8 cellular contexts compared by ENCODE assay signal in the genomic region with DNA sequence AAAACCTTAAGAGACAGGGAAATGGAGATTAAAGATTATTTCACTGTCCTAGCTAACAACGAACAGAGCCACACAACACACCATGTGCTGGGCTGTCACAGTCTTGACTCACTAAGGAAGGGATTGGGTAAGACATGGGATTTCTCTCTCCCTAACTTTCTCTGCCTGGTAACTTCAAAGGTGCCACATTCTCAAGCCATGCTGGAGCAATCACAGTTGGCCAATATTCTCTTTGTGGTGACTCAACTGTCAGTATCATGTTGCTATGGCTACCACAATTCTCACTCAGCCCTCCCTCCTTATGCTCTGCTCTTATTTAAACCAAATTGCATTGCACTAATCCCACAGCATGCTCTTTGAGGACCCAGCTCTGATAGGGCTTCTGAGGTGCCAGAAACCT.
DNase-seq lines count a peak whose midpoint lies in the region; ATAC-seq and TF ChIP-seq lines count a peak whose summit lies in the region.

No MANE protein-coding gene starts in this region.

- H3K4me1 ChIP-seq in SJSA1 (replicated peaks) (peaks cover 11% of the 10 kb centered on the region), foreskin keratinocyte (no peaks in the 10 kb centered on the region), subcutaneous abdominal adipose tissue (ENCODE audit: control insufficient read depth in 5 of 5, insufficient read depth in 5 of 5, low read length in 5 of 5) (peaks cover 0 to 19% (median 17%) of the 10 kb centered on the region in 5 donors)

- H3K9ac ChIP-seq in subcutaneous abdominal adipose tissue (ENCODE audit: low read length in 5 of 5) = no peak overlapping the region

- H3K4me3 ChIP-seq in SJSA1 = no peak overlapping the region
- H3K4me3 ChIP-seq in subcutaneous abdominal adipose tissue (ENCODE audit: low read depth in 1 of 5, low read length in 5 of 5) = no peak overlapping the region

- H3K36me3 ChIP-seq in SJSA1 (peaks cover 15% of the 10 kb centered on the region), subcutaneous abdominal adipose tissue (ENCODE audit: control insufficient read depth in 5 of 5, insufficient read depth in 5 of 5, low read length in 5 of 5) (peaks cover 0 to 30% (median 22%) of the 10 kb centered on the region in 5 donors)

- H3K27me3 ChIP-seq in SJSA1 (replicated peaks) (no peaks in the 10 kb centered on the region), foreskin keratinocyte (no peaks in the 10 kb centered on the region), subcutaneous abdominal adipose tissue (ENCODE audit: control insufficient read depth in 5 of 5, insufficient read depth in 4 of 5, low read length in 5 of 5) (no peaks in the 10 kb centered on the region)

- TF ChIP-seq CTCF in foreskin keratinocyte (conservative IDR thresholded peaks at IDR 0.05) = no peak

- H3K27ac ChIP-seq in SJSA1 (peak overlapping the region; percentile 51), foreskin keratinocyte (no peak overlapping the region), subcutaneous abdominal adipose tissue (ENCODE audit: low read depth, low read length) (peak overlapping the region; percentile 81)

- H3K9me3 ChIP-seq in SJSA1 (replicated peaks) = no peaks in the 10 kb centered on the region; the same call in 1 of the 2 replicates
- peaks cover 0 to 6% (median 5%) of the 10 kb centered on the region in 5 donors for H3K9me3 ChIP-seq in subcutaneous abdominal adipose tissue (ENCODE audit: control insufficient read depth in 5 of 5, low read length in 5 of 5)

- peak; percentile 96 for DNase-seq in AG08395 (ENCODE audit: low spot score)
- DNase-seq in SJSA1 (ENCODE audit: low read depth in 1 of 2, low spot score in 2 of 2) = peak; percentile 50 to 55
- peak; percentile 71 to 82 for DNase-seq in foreskin keratinocyte
- DNase-seq in stimulated activated naive CD4-positive, alpha-beta T cell (lab: John Stamatoyannopoulos, UW) = no peak
- no peak for DNase-seq in NCI-H345 (lab: John Stamatoyannopoulos, UW)

- ATAC-seq in GM21825 (IDR thresholded peaks at IDR 0.05; ENCODE audit: unreplicated experiment) = peak; percentile 48
- ATAC-seq in foreskin keratinocyte = peak; percentile 94
- no peak for ATAC-seq in GM18519 (IDR thresholded peaks at IDR 0.05; ENCODE audit: low FRiP score, unreplicated experiment)

Comparison
In these comparisons a context has a peak if more than half of its experiments do, and no peak if none do; other contexts are left out.
1. DNase-seq: peak in AG08395 (single experiment), SJSA1 (2 of 2) and foreskin keratinocyte (2 of 2); none in stimulated activated naive CD4-positive, alpha-beta T cell (0 of 6) and NCI-H345 (single experiment).